Comparison of ENCODE assay signal across 13 cellular contexts in genomic region chr1:165898837-165899236, GRCh38.
A peak's percentile ranks its signal among the peaks of the same experiment; 100 is the strongest.
DNase-seq lines count a peak whose midpoint lies in the region; ATAC-seq and TF ChIP-seq lines count a peak whose summit lies in the region.
"Had no signal": no experiment of that assay in that cellular context is flagged by ENCODE, and none has a peak within 500 bp of the region (broad histone marks: within the 10 kb centered on the region; RNA-seq: fewer than 3 reads in every experiment).

No MANE protein-coding gene starts in this region.

- intact Hi-C loops in naive thymus-derived CD4-positive, alpha-beta T cell (cut with micrococcal nuclease), result no loop called here

- H3K9me3 Mint-ChIP-seq in nephron progenitor cell, result no peaks in the 10 kb centered on the region
- no peaks in the 10 kb centered on the region for H3K9me3 Mint-ChIP-seq in naive thymus-derived CD4-positive, alpha-beta T cell
- H3K9me3 Mint-ChIP-seq: natural killer cell treated with Interleukin-12 subunit alpha and Interleukin-12 subunit beta and Interleukin-15 and Interleukin-18, amount 100 ng/mL, for 72 hours had no signal

- TF ChIP-seq CTCF in AG10803 (conservative IDR thresholded peaks at IDR 0.05; ENCODE audit: low read length) (no peak), RWPE2 (IDR thresholded peaks at IDR 0.05; ENCODE audit: poor library complexity, severe bottlenecking) (no peak), nephron progenitor cell (IDR thresholded peaks at IDR 0.05) (no peak)

- H3K4me3 Mint-ChIP-seq in nephron progenitor cell, result no peak overlapping the region
- H3K4me3 Mint-ChIP-seq in naive thymus-derived CD4-positive, alpha-beta T cell, result no peak overlapping the region
- H3K4me3 Mint-ChIP-seq: natural killer cell treated with Interleukin-12 subunit alpha and Interleukin-12 subunit beta and Interleukin-15 and Interleukin-18, amount 100 ng/mL, for 72 hours had no signal

- ATAC-seq in RWPE2 (ENCODE audit: low read depth) (peak; percentile 69), GM18502 (IDR thresholded peaks at IDR 0.05; ENCODE audit: poor library complexity, unreplicated experiment) (no peak), HG02588 (IDR thresholded peaks at IDR 0.05; ENCODE audit: unreplicated experiment) (no peak)
- ATAC-seq in naive thymus-derived CD4-positive, alpha-beta T cell, result no peak

- H3K27me3 Mint-ChIP-seq in nephron progenitor cell (ENCODE audit: low read depth, poor library complexity), result peaks cover 7% of the 10 kb centered on the region
- H3K27me3 Mint-ChIP-seq in naive thymus-derived CD4-positive, alpha-beta T cell, result no peaks in the 10 kb centered on the region
- H3K27me3 Mint-ChIP-seq: natural killer cell treated with Interleukin-12 subunit alpha and Interleukin-12 subunit beta and Interleukin-15 and Interleukin-18, amount 100 ng/mL, for 72 hours had no signal

- H3K27ac Mint-ChIP-seq in nephron progenitor cell, result peak overlapping the region; percentile 19
- H3K27ac Mint-ChIP-seq in naive thymus-derived CD4-positive, alpha-beta T cell, result no peak overlapping the region
- H3K27ac Mint-ChIP-seq: natural killer cell treated with Interleukin-12 subunit alpha and Interleukin-12 subunit beta and Interleukin-15 and Interleukin-18, amount 100 ng/mL, for 72 hours had no signal

- peak overlapping the region; percentile 83 for H3K27ac ChIP-seq in RWPE2 (ENCODE audit: poor library complexity, severe bottlenecking)
- no peak overlapping the region for H3K27ac ChIP-seq in naive thymus-derived CD4-positive, alpha-beta T cell (ENCODE audit: low read depth, low read length)
- H3K27ac ChIP-seq in effector memory CD4-positive, alpha-beta T cell (ENCODE audit: insufficient read depth, low read length, poor library complexity, severe bottlenecking), result no peak overlapping the region

- POLR2A ChIA-PET in naive thymus-derived CD4-positive, alpha-beta T cell (lab: Charles Lee), result no interaction called here

- H3K36me3 Mint-ChIP-seq in nephron progenitor cell (ENCODE audit: low read depth), result peaks cover 59% of the 10 kb centered on the region
- no peaks in the 10 kb centered on the region for H3K36me3 Mint-ChIP-seq in naive thymus-derived CD4-positive, alpha-beta T cell

- H3K4me1 ChIP-seq in RWPE2 (ENCODE audit: insufficient read depth, poor library complexity, severe bottlenecking), result peaks cover 77% of the 10 kb centered on the region
- H3K4me1 ChIP-seq in naive thymus-derived CD4-positive, alpha-beta T cell (ENCODE audit: control insufficient read depth in 2 of 2, insufficient read depth in 2 of 2, low read length in 2 of 2), result no peaks in the 10 kb centered on the region
- H3K4me1 ChIP-seq in effector memory CD4-positive, alpha-beta T cell (ENCODE audit: control insufficient read depth, insufficient read depth, low read length, poor library complexity, severe bottlenecking), result no peaks in the 10 kb centered on the region

- CTCF ChIA-PET in naive thymus-derived CD4-positive, alpha-beta T cell (lab: Charles Lee), result no interaction called here

- DNase-seq in AG10803 (ENCODE audit: low read depth) (peak; percentile 99), RWPE2 (ENCODE audit: low spot score) (peak; percentile 74), fibroblast of gingiva (ENCODE audit: low read depth) (peak; percentile 97), nephron progenitor cell (no peak)
- no peak for DNase-seq in naive thymus-derived CD4-positive, alpha-beta T cell
- no peak for DNase-seq in effector memory CD4-positive, alpha-beta T cell
- DNase-seq: activated CD4-positive, alpha-beta T cell treated with anti-CD3 and anti-CD28 coated beads for 4 hours; cerebellar nuclear complex; DMS53; NCI-H774 had no signal

- H3K36me3 ChIP-seq in RWPE2 (ENCODE audit: low read depth), result peaks cover 67% of the 10 kb centered on the region
- H3K36me3 ChIP-seq in naive thymus-derived CD4-positive, alpha-beta T cell (ENCODE audit: control insufficient read depth in 2 of 3, insufficient read depth in 3 of 3, low read length in 3 of 3), result no peaks in the 10 kb centered on the region
- H3K36me3 ChIP-seq in effector memory CD4-positive, alpha-beta T cell (ENCODE audit: control insufficient read depth, insufficient read depth, low read length), result no peaks in the 10 kb centered on the region

- no peaks in the 10 kb centered on the region for H3K27me3 ChIP-seq in RWPE2 (ENCODE audit: insufficient read depth, poor library complexity, severe bottlenecking)
- H3K27me3 ChIP-seq in naive thymus-derived CD4-positive, alpha-beta T cell (ENCODE audit: control insufficient read depth in 2 of 2, insufficient read depth in 2 of 2, low read length in 2 of 2), result no peaks in the 10 kb centered on the region
- no peaks in the 10 kb centered on the region for H3K27me3 ChIP-seq in effector memory CD4-positive, alpha-beta T cell (replicated peaks; ENCODE audit: control insufficient read depth, insufficient read depth, low read length, poor library complexity, severe bottlenecking)

- H3K4me1 Mint-ChIP-seq in nephron progenitor cell, result peaks cover 51% of the 10 kb centered on the region
- H3K4me1 Mint-ChIP-seq in naive thymus-derived CD4-positive, alpha-beta T cell, result peaks cover 0 to 19% (median 6%) of the 10 kb centered on the region in 7 donors

- peak overlapping the region; percentile 15 for H3K4me3 ChIP-seq in AG10803 (ENCODE audit: low read length)
- no peak overlapping the region for H3K4me3 ChIP-seq in RWPE2 (ENCODE audit: severe bottlenecking)
- no peak overlapping the region for H3K4me3 ChIP-seq in naive thymus-derived CD4-positive, alpha-beta T cell (ENCODE audit: low read length)
- H3K4me3 ChIP-seq in effector memory CD4-positive, alpha-beta T cell (ENCODE audit: insufficient read depth, low read depth, low read length, poor library complexity, severe bottlenecking), result no peak overlapping the region

- no peaks in the 10 kb centered on the region for H3K9me3 ChIP-seq in RWPE2 (ENCODE audit: severe bottlenecking)
- no peaks in the 10 kb centered on the region for H3K9me3 ChIP-seq in naive thymus-derived CD4-positive, alpha-beta T cell (ENCODE audit: control insufficient read depth in 2 of 3, low read length in 3 of 3)
- no peaks in the 10 kb centered on the region for H3K9me3 ChIP-seq in effector memory CD4-positive, alpha-beta T cell (ENCODE audit: control insufficient read depth, low read length)

Comparison
In these comparisons a context has a peak if more than half of its experiments do, and no peak if none do; other contexts are left out.
1. DNase-seq: peak in AG10803 (single experiment), RWPE2 (single experiment) and fibroblast of gingiva (single experiment); none in nephron progenitor cell (single experiment), naive thymus-derived CD4-positive, alpha-beta T cell (0 of 9) and effector memory CD4-positive, alpha-beta T cell (0 of 3).